In genomic region chr1:13730301-13730700, GRCh38 we compare ENCODE assay signal across 10 cellular contexts. TPM values are rescaled to one million over a fixed set of nuclear protein-coding genes. Genes with fewer than 3 reads are reported as not detected.
A peak's percentile ranks its signal among the peaks of the same experiment; 100 is the strongest.
DNase-seq lines count a peak whose midpoint lies in the region; ATAC-seq and TF ChIP-seq lines count a peak whose summit lies in the region.
"Had no signal": no experiment of that assay in that cellular context is flagged by ENCODE, and none has a peak within 500 bp of the region (broad histone marks: within the 10 kb centered on the region; RNA-seq: fewer than 3 reads in every experiment).

No MANE protein-coding gene starts in this region.

- H3K4me1 ChIP-seq in psoas muscle: peaks cover 5% of the 10 kb centered on the region

- H3K27me3 ChIP-seq in psoas muscle (ENCODE audit: insufficient read depth in 3 of 3, low read length in 2 of 3): no peaks in the 10 kb centered on the region

- WGBS in psoas muscle, 3 donors: 76 to 88% (median 81%) methylated on average over 1 of the region's 1 CpG

- H3K27ac ChIP-seq in psoas muscle: peak overlapping the region; percentile 5

- ATAC-seq in GM18498 (IDR thresholded peaks at IDR 0.05; ENCODE audit: unreplicated experiment): peak; percentile 7
- peak; percentile 1 for ATAC-seq in HG02798 (IDR thresholded peaks at IDR 0.05; ENCODE audit: poor library complexity, unreplicated experiment)
- ATAC-seq in psoas muscle: no peak
- ATAC-seq in GM21576 (IDR thresholded peaks at IDR 0.05; ENCODE audit: unreplicated experiment): no peak

- H3K36me3 Mint-ChIP-seq in activated T-helper 1 cell treated with anti-CD3 and anti-CD28 coated beads, Interleukin-12 subunit alpha, Interleukin-12 subunit beta, Interleukin-2, Interleukin-4 antibody, amounts not matched to agents 30 ng/mL and 10 ng/mL and 1 ng/mL, durations not matched to agents 14 hours and 24 hours and 36 hours (ENCODE audit: low read depth): peaks cover 14% of the 10 kb centered on the region

- peak overlapping the region; percentile 84 for H3K4me3 Mint-ChIP-seq in activated T-helper 1 cell treated with anti-CD3 and anti-CD28 coated beads, Interleukin-12 subunit alpha, Interleukin-12 subunit beta, Interleukin-2, Interleukin-4 antibody, amounts not matched to agents 30 ng/mL and 10 ng/mL and 1 ng/mL, durations not matched to agents 14 hours and 24 hours and 36 hours
- H3K4me3 Mint-ChIP-seq: neural crest cell had no signal

- H3K27ac Mint-ChIP-seq in activated T-helper 1 cell treated with anti-CD3 and anti-CD28 coated beads, Interleukin-12 subunit alpha, Interleukin-12 subunit beta, Interleukin-2, Interleukin-4 antibody, amounts not matched to agents 30 ng/mL and 10 ng/mL and 1 ng/mL, durations not matched to agents 14 hours and 24 hours and 36 hours: peak overlapping the region; percentile 98

- no peak for TF ChIP-seq CTCF in psoas muscle (IDR thresholded peaks at IDR 0.05)

- H3K9me3 ChIP-seq in psoas muscle: no peaks in the 10 kb centered on the region

- intact Hi-C loops in activated T-helper 1 cell treated with anti-CD3 and anti-CD28 coated beads, Interleukin-12 subunit alpha, Interleukin-12 subunit beta, Interleukin-2, Interleukin-4 antibody, amounts not matched to agents 30 ng/mL and 10 ng/mL and 1 ng/mL, durations not matched to agents 14 hours and 24 hours and 36 hours (cut with micrococcal nuclease): loop anchor here (1.0 kb wide), 1 partner anchor 28 kb away; no protein-coding TSS in a partner anchor
- intact Hi-C loops in psoas muscle (cut with DNase I): no loop called here

- no peaks in the 10 kb centered on the region for H3K36me3 ChIP-seq in psoas muscle (ENCODE audit: insufficient read depth in 1 of 2, low read depth in 1 of 2)

- no peaks in the 10 kb centered on the region for H3K9me3 Mint-ChIP-seq in activated T-helper 1 cell treated with anti-CD3 and anti-CD28 coated beads, Interleukin-12 subunit alpha, Interleukin-12 subunit beta, Interleukin-2, Interleukin-4 antibody, amounts not matched to agents 30 ng/mL and 10 ng/mL and 1 ng/mL, durations not matched to agents 14 hours and 24 hours and 36 hours
- H3K9me3 Mint-ChIP-seq: neural crest cell had no signal

- no peak overlapping the region for H3K4me3 ChIP-seq in psoas muscle

- peaks cover 64% of the 10 kb centered on the region for H3K4me1 Mint-ChIP-seq in activated T-helper 1 cell treated with anti-CD3 and anti-CD28 coated beads, Interleukin-12 subunit alpha, Interleukin-12 subunit beta, Interleukin-2, Interleukin-4 antibody, amounts not matched to agents 30 ng/mL and 10 ng/mL and 1 ng/mL, durations not matched to agents 14 hours and 24 hours and 36 hours (ENCODE audit: low read depth)

- DNase-seq in activated T-helper 1 cell treated with anti-CD3 and anti-CD28 coated beads, Interleukin-12 subunit alpha, Interleukin-12 subunit beta, Interleukin-2, Interleukin-4 antibody, amounts not matched to agents 30 ng/mL and 10 ng/mL and 1 ng/mL, durations not matched to agents 14 hours and 24 hours and 36 hours (ENCODE audit: low spot score): no peak
- DNase-seq in psoas muscle (no peak), NK-92 (lab: John Stamatoyannopoulos, UW; ENCODE audit: unreplicated experiment) (no peak), NOMO-1 treated with DMSO at 0.1 percent for 48 hours (lab: John Stamatoyannopoulos, UW; ENCODE audit: unreplicated experiment) (no peak), NOMO-1 treated with dmso at 0.1 percent for 144 hours (lab: John Stamatoyannopoulos, UW; ENCODE audit: unreplicated experiment) (no peak)
- DNase-seq: SW 1271 had no signal

- no peaks in the 10 kb centered on the region for H3K27me3 Mint-ChIP-seq in activated T-helper 1 cell treated with anti-CD3 and anti-CD28 coated beads, Interleukin-12 subunit alpha, Interleukin-12 subunit beta, Interleukin-2, Interleukin-4 antibody, amounts not matched to agents 30 ng/mL and 10 ng/mL and 1 ng/mL, durations not matched to agents 14 hours and 24 hours and 36 hours (ENCODE audit: insufficient read depth)

RNA-seq across cellular contexts. Expression of gene PRDM2, which starts 30.3 kb away (rescaled TPM):
- 48.5 and 50.4 TPM in 2 replicates for total RNA-seq in activated T-helper 1 cell treated with anti-CD3 and anti-CD28 coated beads, Interleukin-12 subunit alpha, Interleukin-12 subunit beta, Interleukin-2, Interleukin-4 antibody, amounts not matched to agents 30 ng/mL and 10 ng/mL and 1 ng/mL, durations not matched to agents 14 hours and 24 hours and 36 hours
- total RNA-seq in psoas muscle: 10 to 100 TPM; 29.4 to 84.3 (median 45.5) TPM
- 10 to 100 TPM; 12.1 to 59.3 (median 24.8) TPM for polyA plus RNA-seq in psoas muscle

Comparison
In these comparisons a context has a peak if more than half of its experiments do, and no peak if none do; other contexts are left out.
1. ATAC-seq: peak in GM18498 (single experiment) and HG02798 (single experiment); none in psoas muscle (0 of 4) and GM21576 (single experiment).